In the genomic region with DNA sequence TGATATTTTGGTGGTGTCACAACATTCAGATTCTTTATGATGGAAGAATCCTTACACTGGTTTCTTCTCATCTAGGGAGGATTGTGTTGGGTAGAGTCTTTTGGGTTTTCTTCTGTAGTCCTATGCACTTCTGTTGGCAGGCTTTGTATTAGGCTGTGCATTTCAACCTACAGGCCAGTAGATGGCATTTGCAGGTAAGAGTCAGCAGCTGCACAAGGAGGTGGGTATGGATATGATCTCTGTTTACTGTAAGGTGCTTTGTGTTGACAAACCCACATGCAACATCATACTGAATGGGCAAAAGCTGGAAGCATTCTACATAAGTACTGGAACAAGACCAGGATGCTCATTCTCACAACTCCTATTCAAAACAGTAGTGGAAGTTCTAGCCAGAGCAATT, we compare ENCODE assay signal across 9 cellular contexts.
DNase-seq lines count a peak whose midpoint lies in the region; ATAC-seq and TF ChIP-seq lines count a peak whose summit lies in the region.
"Had no signal": no experiment of that assay in that cellular context is flagged by ENCODE, and none has a peak within 500 bp of the region (broad histone marks: within the 10 kb centered on the region; RNA-seq: fewer than 3 reads in every experiment).

No MANE protein-coding gene starts in this region.

- in situ Hi-C loops in brain microvascular endothelial cell (cut with HindIII; ENCODE audit: low pct_ligation_motif_present, low sequenced_read_pairs) = no loop called here

- H3K27me3 ChIP-seq in breast epithelium = no peaks in the 10 kb centered on the region
- H3K27me3 ChIP-seq in brain microvascular endothelial cell (replicated peaks) = no peaks in the 10 kb centered on the region

- peaks cover 8% of the 10 kb centered on the region for H3K9me3 Mint-ChIP-seq in MCF 10A (ENCODE audit: unreplicated experiment)
- peaks cover 10 to 18% of the 10 kb centered on the region in 2 donors for H3K9me3 Mint-ChIP-seq in stimulated activated naive B cell treated with anti-CD40 and anti-IgM and Interleukin-4, amounts not matched to agents 10 μg/mL and 1 μg/mL and 100 μg/mL, for 72 hours
- peaks cover 12% of the 10 kb centered on the region for H3K9me3 Mint-ChIP-seq in activated T-helper 1 cell treated with anti-CD3 and anti-CD28 coated beads, Interleukin-12 subunit alpha, Interleukin-12 subunit beta, Interleukin-2, Interleukin-4 antibody, amounts not matched to agents 30 ng/mL and 10 ng/mL and 1 ng/mL, durations not matched to agents 14 hours and 24 hours and 36 hours
- peaks cover 45% of the 10 kb centered on the region for H3K9me3 Mint-ChIP-seq in nephron progenitor cell

- H3K27ac Mint-ChIP-seq in MCF 10A (ENCODE audit: low read depth, unreplicated experiment) (no peak overlapping the region), nephron progenitor cell (no peak overlapping the region)
- H3K27ac Mint-ChIP-seq in stimulated activated naive B cell treated with anti-CD40 and anti-IgM and Interleukin-4, amounts not matched to agents 10 μg/mL and 1 μg/mL and 100 μg/mL, for 72 hours = no peak overlapping the region
- no peak overlapping the region for H3K27ac Mint-ChIP-seq in activated T-helper 1 cell treated with anti-CD3 and anti-CD28 coated beads, Interleukin-12 subunit alpha, Interleukin-12 subunit beta, Interleukin-2, Interleukin-4 antibody, amounts not matched to agents 30 ng/mL and 10 ng/mL and 1 ng/mL, durations not matched to agents 14 hours and 24 hours and 36 hours

- peaks cover 11% of the 10 kb centered on the region for H3K4me1 Mint-ChIP-seq in MCF 10A (ENCODE audit: insufficient read depth, unreplicated experiment)
- H3K4me1 Mint-ChIP-seq in stimulated activated naive B cell treated with anti-CD40 and anti-IgM and Interleukin-4, amounts not matched to agents 10 μg/mL and 1 μg/mL and 100 μg/mL, for 72 hours = no peaks in the 10 kb centered on the region
- no peaks in the 10 kb centered on the region for H3K4me1 Mint-ChIP-seq in activated T-helper 1 cell treated with anti-CD3 and anti-CD28 coated beads, Interleukin-12 subunit alpha, Interleukin-12 subunit beta, Interleukin-2, Interleukin-4 antibody, amounts not matched to agents 30 ng/mL and 10 ng/mL and 1 ng/mL, durations not matched to agents 14 hours and 24 hours and 36 hours (ENCODE audit: low read depth)
- no peaks in the 10 kb centered on the region for H3K4me1 Mint-ChIP-seq in nephron progenitor cell

- peak; percentile 60 for TF ChIP-seq CTCF in MCF 10A (IDR thresholded peaks at IDR 0.05; ENCODE audit: unreplicated experiment)
- TF ChIP-seq CTCF in breast epithelium (IDR thresholded peaks at IDR 0.05) = no peak
- peak; percentile 54 for TF ChIP-seq CTCF in brain microvascular endothelial cell (IDR thresholded peaks at IDR 0.05; ENCODE audit: low read depth, low read length, missing control alignments)
- no peak for TF ChIP-seq CTCF in nephron progenitor cell (IDR thresholded peaks at IDR 0.05)

- H3K27ac ChIP-seq in breast epithelium (no peak overlapping the region), brain microvascular endothelial cell (no peak overlapping the region)

- no peaks in the 10 kb centered on the region for H3K4me1 ChIP-seq in breast epithelium

- CTCF ChIA-PET in MCF 10A (lab: Yijun Ruan, JAX) = interaction anchor here (0.6 to 1.4 kb wide), 5 partner anchors 9 to 312 kb away, joined by 3 to 5 read pairs (median 3); no protein-coding TSS in a partner anchor

- peak; percentile 50 for DNase-seq in MCF 10A (ENCODE audit: unreplicated experiment)
- no peak for DNase-seq in breast epithelium (ENCODE audit: low spot score in 2 of 2)
- DNase-seq in NCI-H345 (lab: John Stamatoyannopoulos, UW) = peak; percentile 18
- DNase-seq in brain microvascular endothelial cell = no peak
- no peak for DNase-seq in stimulated activated naive B cell treated with anti-CD40 and anti-IgM and Interleukin-4, amounts not matched to agents 10 μg/mL and 1 μg/mL and 100 μg/mL, for 72 hours
- DNase-seq in activated T-helper 1 cell treated with anti-CD3 and anti-CD28 coated beads, Interleukin-12 subunit alpha, Interleukin-12 subunit beta, Interleukin-2, Interleukin-4 antibody, amounts not matched to agents 30 ng/mL and 10 ng/mL and 1 ng/mL, durations not matched to agents 14 hours and 24 hours and 36 hours (ENCODE audit: low spot score) = no peak
- DNase-seq in SK-N-DZ (ENCODE audit: low spot score) = no peak
- DNase-seq in nephron progenitor cell = no peak
- DNase-seq: activated CD8-positive, alpha-beta memory T cell treated with anti-CD3 and anti-CD28 coated beads, Interleukin-2, amount 50 U/mL, for 48 hours had no signal

- no peaks in the 10 kb centered on the region for H3K27me3 Mint-ChIP-seq in MCF 10A (ENCODE audit: insufficient read depth, unreplicated experiment)
- no peaks in the 10 kb centered on the region for H3K27me3 Mint-ChIP-seq in stimulated activated naive B cell treated with anti-CD40 and anti-IgM and Interleukin-4, amounts not matched to agents 10 μg/mL and 1 μg/mL and 100 μg/mL, for 72 hours
- no peaks in the 10 kb centered on the region for H3K27me3 Mint-ChIP-seq in activated T-helper 1 cell treated with anti-CD3 and anti-CD28 coated beads, Interleukin-12 subunit alpha, Interleukin-12 subunit beta, Interleukin-2, Interleukin-4 antibody, amounts not matched to agents 30 ng/mL and 10 ng/mL and 1 ng/mL, durations not matched to agents 14 hours and 24 hours and 36 hours (ENCODE audit: insufficient read depth)
- H3K27me3 Mint-ChIP-seq in nephron progenitor cell (ENCODE audit: low read depth, poor library complexity) = no peaks in the 10 kb centered on the region

- ATAC-seq in stimulated activated naive B cell treated with anti-CD40 and anti-IgM and Interleukin-4, amounts not matched to agents 10 μg/mL and 1 μg/mL and 100 μg/mL, for 72 hours (replicated peaks) = peak; percentile 45 to 65

- no peak overlapping the region for H3K4me3 Mint-ChIP-seq in MCF 10A (ENCODE audit: unreplicated experiment)
- H3K4me3 Mint-ChIP-seq in stimulated activated naive B cell treated with anti-CD40 and anti-IgM and Interleukin-4, amounts not matched to agents 10 μg/mL and 1 μg/mL and 100 μg/mL, for 72 hours = no peak overlapping the region
- no peak overlapping the region for H3K4me3 Mint-ChIP-seq in activated T-helper 1 cell treated with anti-CD3 and anti-CD28 coated beads, Interleukin-12 subunit alpha, Interleukin-12 subunit beta, Interleukin-2, Interleukin-4 antibody, amounts not matched to agents 30 ng/mL and 10 ng/mL and 1 ng/mL, durations not matched to agents 14 hours and 24 hours and 36 hours
- no peak overlapping the region for H3K4me3 Mint-ChIP-seq in nephron progenitor cell

- POLR2A ChIA-PET in MCF 10A (lab: Yijun Ruan, JAX) = no interaction called here

- intact Hi-C loops in MCF 10A (cut with micrococcal nuclease) = loop anchor here (2.0 kb wide), 1 partner anchor 310 kb away; no protein-coding TSS in a partner anchor
- intact Hi-C loops in breast epithelium (cut with DNase I; ENCODE audit: low total_unique reads) = no loop called here
- intact Hi-C loops in activated T-helper 1 cell treated with anti-CD3 and anti-CD28 coated beads, Interleukin-12 subunit alpha, Interleukin-12 subunit beta, Interleukin-2, Interleukin-4 antibody, amounts not matched to agents 30 ng/mL and 10 ng/mL and 1 ng/mL, durations not matched to agents 14 hours and 24 hours and 36 hours (cut with micrococcal nuclease) = no loop called here

- peaks cover 19 to 39% of the 10 kb centered on the region in 2 donors for H3K9me3 ChIP-seq in breast epithelium

- H3K36me3 ChIP-seq in breast epithelium (no peaks in the 10 kb centered on the region), brain microvascular endothelial cell (replicated peaks) (no peaks in the 10 kb centered on the region)

- H3K36me3 Mint-ChIP-seq in MCF 10A (ENCODE audit: insufficient read depth, unreplicated experiment) (peaks cover 5% of the 10 kb centered on the region), nephron progenitor cell (ENCODE audit: low read depth) (peaks cover 17% of the 10 kb centered on the region)
- H3K36me3 Mint-ChIP-seq in stimulated activated naive B cell treated with anti-CD40 and anti-IgM and Interleukin-4, amounts not matched to agents 10 μg/mL and 1 μg/mL and 100 μg/mL, for 72 hours = peaks cover 0 to 1% of the 10 kb centered on the region in 2 donors
- no peaks in the 10 kb centered on the region for H3K36me3 Mint-ChIP-seq in activated T-helper 1 cell treated with anti-CD3 and anti-CD28 coated beads, Interleukin-12 subunit alpha, Interleukin-12 subunit beta, Interleukin-2, Interleukin-4 antibody, amounts not matched to agents 30 ng/mL and 10 ng/mL and 1 ng/mL, durations not matched to agents 14 hours and 24 hours and 36 hours (ENCODE audit: low read depth)

- no peak overlapping the region for H3K4me3 ChIP-seq in breast epithelium
- no peak overlapping the region for H3K4me3 ChIP-seq in brain microvascular endothelial cell (ENCODE audit: low read depth, low read length)

- no TSS peak for BruUV-seq in MCF 10A (replicated peaks; lab: Mats Ljungman, UMichigan)

- TF ChIP-seq POLR2A in breast epithelium (IDR thresholded peaks at IDR 0.05) = no peak

Comparison
In these comparisons a context has a peak if more than half of its experiments do, and no peak if none do; other contexts are left out.
1. DNase-seq: peak in MCF 10A (single experiment) and NCI-H345 (single experiment); none in breast epithelium (0 of 2), brain microvascular endothelial cell (single experiment), stimulated activated naive B cell treated with anti-CD40 and anti-IgM and Interleukin-4, amounts not matched to agents 10 μg/mL and 1 μg/mL and 100 μg/mL, for 72 hours (single experiment), activated T-helper 1 cell treated with anti-CD3 and anti-CD28 coated beads, Interleukin-12 subunit alpha, Interleukin-12 subunit beta, Interleukin-2, Interleukin-4 antibody, amounts not matched to agents 30 ng/mL and 10 ng/mL and 1 ng/mL, durations not matched to agents 14 hours and 24 hours and 36 hours (single experiment), SK-N-DZ (single experiment) and nephron progenitor cell (single experiment).
2. CTCF ChIP-seq: peak in MCF 10A (single experiment) and brain microvascular endothelial cell (single experiment); none in breast epithelium (0 of 3) and nephron progenitor cell (single experiment).